ENCODE assay signal across 7 cellular contexts in the genomic region with DNA sequence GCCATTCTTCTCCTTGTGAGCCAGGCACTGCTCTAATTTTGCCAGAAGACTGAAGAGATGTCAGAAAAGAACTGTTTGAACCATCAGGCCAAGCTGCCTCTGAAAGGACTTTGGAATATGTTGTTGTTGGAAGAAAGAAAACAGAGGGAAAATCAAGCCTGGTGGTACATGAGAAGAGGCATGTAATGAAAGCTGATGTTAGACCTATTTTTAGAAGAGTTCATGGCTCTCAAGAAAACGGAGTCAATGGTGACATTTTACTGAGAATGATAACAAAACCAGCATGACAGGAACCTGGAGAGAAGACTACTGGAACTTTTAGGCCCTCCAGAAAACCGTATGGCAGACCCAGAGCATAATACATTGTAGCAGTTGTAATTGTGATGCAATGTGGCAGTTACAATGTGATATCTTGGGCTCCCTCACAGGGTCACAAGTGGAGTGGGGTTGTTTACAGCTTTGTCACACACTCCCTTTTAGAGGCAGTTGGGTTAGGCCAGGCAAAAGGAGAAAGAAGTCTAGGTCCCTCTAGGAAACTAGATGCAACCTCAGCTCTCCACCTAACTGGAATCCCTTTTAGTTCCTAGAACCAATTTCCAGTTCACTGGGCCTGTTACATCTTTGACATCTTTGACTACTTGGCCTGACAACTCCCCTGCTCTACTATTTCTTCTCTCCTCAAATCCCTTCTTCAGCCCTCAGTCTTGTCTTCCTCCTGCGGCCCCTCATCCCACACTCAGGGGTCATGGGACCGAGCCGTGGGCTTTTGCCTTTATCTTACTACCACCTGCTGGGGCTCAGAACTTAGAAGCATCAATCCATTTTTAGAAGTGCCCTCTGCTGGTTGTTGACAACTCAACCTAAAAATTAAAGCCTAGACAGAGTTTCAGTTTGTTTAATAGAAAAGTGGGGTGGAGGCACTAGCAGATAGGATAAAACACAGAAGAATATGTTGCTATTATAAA.
DNase-seq lines count a peak whose midpoint lies in the region; ATAC-seq, FAIRE-seq and TF ChIP-seq lines count a peak whose summit lies in the region.

No MANE protein-coding gene starts in this region.

- peak; percentile 81 for FAIRE-seq in endothelial cell of umbilical vein (lab: Jason Lieb, UNC)

- H3K9ac ChIP-seq in PC-3 (ENCODE audit: low read length): no peak overlapping the region
- H3K9ac ChIP-seq in endothelial cell of umbilical vein (replicated peaks; ENCODE audit: extremely low read depth, insufficient read depth, low read length): no peak overlapping the region

- peaks cover 34% of the 10 kb centered on the region for H3K4me1 ChIP-seq in PC-3 (ENCODE audit: insufficient read depth, low read length)
- no peaks in the 10 kb centered on the region for H3K4me1 ChIP-seq in endothelial cell of umbilical vein (ENCODE audit: control insufficient read depth, extremely low read depth, insufficient read depth, low read length)

- H3F3A ChIP-seq in PC-3 (ENCODE audit: low read length, unreplicated experiment): peaks cover 3% of the 10 kb centered on the region

- CTCF ChIA-PET in GM10248 (lab: Yijun Ruan, JAX): interaction anchor here (0.7 to 3.5 kb wide), 12 partner anchors 9 to 165 kb away, joined by 3 to 23 read pairs (median 4); no protein-coding TSS in a partner anchor
- CTCF ChIA-PET in PC-3 (lab: Charles Lee): no interaction called here
- CTCF ChIA-PET in endothelial cell of umbilical vein (lab: Charles Lee): interaction anchor here (0.7 to 3.9 kb wide), 10 partner anchors 14 to 677 kb away, joined by 3 to 36 read pairs (median 5); no protein-coding TSS in a partner anchor

- POLR2A ChIA-PET in GM10248 (lab: Yijun Ruan, JAX) (interaction anchor here (0.6 kb wide), 1 partner anchor 49 kb away, joined by 6 read pairs; no protein-coding TSS in a partner anchor), PC-3 (lab: Charles Lee; ENCODE audit: unreplicated experiment) (no interaction called here), endothelial cell of umbilical vein (lab: Charles Lee) (interaction anchor here (0.6 kb wide), 1 partner anchor 1094 kb away, joined by 4 read pairs; no protein-coding TSS in a partner anchor)

- H3K27me3 ChIP-seq in PC-3 (ENCODE audit: low read length) (no peaks in the 10 kb centered on the region), endothelial cell of umbilical vein (ENCODE audit: control insufficient read depth in 2 of 2, insufficient read depth in 2 of 2, low read length in 2 of 2) (no peaks in the 10 kb centered on the region)

- DNase-seq in GM10248 (ENCODE audit: extremely low spot score): peak; percentile 67
- DNase-seq in PC-3: peak; percentile 53
- DNase-seq in endothelial cell of umbilical vein (ENCODE audit: low read depth, low spot score): peak; percentile 56
- DNase-seq in stimulated activated effector memory CD8-positive, alpha-beta T cell treated with anti-CD3 and anti-CD28 coated beads, Interleukin-12 subunit alpha, Interleukin-12 subunit beta, amount 100 ng/mL, for 72 hours (ENCODE audit: low spot score in 2 of 2): no peak
- no peak for DNase-seq in occipital lobe (lab: John Stamatoyannopoulos, UW)

- no peak overlapping the region for H3K4me3 Mint-ChIP-seq in stimulated activated effector memory CD8-positive, alpha-beta T cell treated with anti-CD3 and anti-CD28 coated beads, Interleukin-12 subunit alpha, Interleukin-12 subunit beta, amount 100 ng/mL, for 72 hours

- H2AFZ ChIP-seq in PC-3 (ENCODE audit: low read length) (no peak overlapping the region), endothelial cell of umbilical vein (ENCODE audit: low read depth, low read length) (no peak overlapping the region)

- no peaks in the 10 kb centered on the region for H3K79me2 ChIP-seq in PC-3 (ENCODE audit: low read length)
- no peaks in the 10 kb centered on the region for H3K79me2 ChIP-seq in endothelial cell of umbilical vein (ENCODE audit: control insufficient read depth, insufficient read depth, low read length)

- H3K9me1 ChIP-seq in endothelial cell of umbilical vein (replicated peaks; ENCODE audit: control insufficient read depth, extremely low read depth, insufficient read depth, low read length): no peaks in the 10 kb centered on the region

- ATAC-seq in GM21737 (IDR thresholded peaks at IDR 0.05; ENCODE audit: unreplicated experiment): peak; percentile 58
- ATAC-seq in PC-3: peak; percentile 45; the same call in 1 of the 2 replicates
- ATAC-seq in stimulated activated effector memory CD8-positive, alpha-beta T cell treated with anti-CD3 and anti-CD28 coated beads, Interleukin-12 subunit alpha, Interleukin-12 subunit beta, amount 100 ng/mL, for 72 hours: peak; percentile 51
- ATAC-seq in HG03159 (IDR thresholded peaks at IDR 0.05; ENCODE audit: unreplicated experiment): no peak

- TF ChIP-seq CTCF in GM10248 (IDR thresholded peaks at IDR 0.05; ENCODE audit: control extremely low read depth, extremely low read depth, low read depth, missing control alignments) (peak; percentile 60), PC-3 (conservative IDR thresholded peaks at IDR 0.05; ENCODE audit: low read depth, low read length) (peak; percentile 74), endothelial cell of umbilical vein (IDR thresholded peaks at IDR 0.05; ENCODE audit: extremely low read depth in 1 of 2, insufficient read depth in 1 of 2, low read depth in 1 of 2, low read length in 2 of 2) (peak; percentile 19 to 41)

- BruUV-seq in PC-3 (replicated peaks; lab: Mats Ljungman, UMichigan) (no TSS peak), endothelial cell of umbilical vein (replicated peaks; lab: Mats Ljungman, UMichigan) (no TSS peak)

- peaks cover 14% of the 10 kb centered on the region for H3K4me1 Mint-ChIP-seq in stimulated activated effector memory CD8-positive, alpha-beta T cell treated with anti-CD3 and anti-CD28 coated beads, Interleukin-12 subunit alpha, Interleukin-12 subunit beta, amount 100 ng/mL, for 72 hours

- intact Hi-C loops in PC-3 (cut with micrococcal nuclease): loop anchor here (1.0 to 2.0 kb wide), 2 partner anchors 75 to 162 kb away; no protein-coding TSS in a partner anchor
- intact Hi-C loops in endothelial cell of umbilical vein (cut with micrococcal nuclease): loop anchor here (1.0 kb wide), 1 partner anchor 161 kb away; no protein-coding TSS in a partner anchor

- H3K4me3 ChIP-seq in PC-3 (ENCODE audit: low read length): no peak overlapping the region
- no peak overlapping the region for H3K4me3 ChIP-seq in endothelial cell of umbilical vein (replicated peaks in 1 of 3; ENCODE audit: insufficient read depth in 1 of 3, low read depth in 1 of 3, low read length in 3 of 3)

- H3K9me3 ChIP-seq in PC-3 (ENCODE audit: low read length) (no peaks in the 10 kb centered on the region), endothelial cell of umbilical vein (replicated peaks; ENCODE audit: control insufficient read depth, insufficient read depth, low read length) (no peaks in the 10 kb centered on the region)

- peak overlapping the region; percentile 99 for H3K27ac ChIP-seq in PC-3 (ENCODE audit: low read length)
- no peak overlapping the region for H3K27ac ChIP-seq in endothelial cell of umbilical vein (ENCODE audit: insufficient read depth, low read depth, low read length)

- dilution Hi-C loops in endothelial cell of umbilical vein (cut with MboI; ENCODE audit: extremely low pct_ligation_motif_present, low sequenced_read_pairs): no loop called here

- no peaks in the 10 kb centered on the region for H4K20me1 ChIP-seq in PC-3 (ENCODE audit: low read length)
- no peaks in the 10 kb centered on the region for H4K20me1 ChIP-seq in endothelial cell of umbilical vein (replicated peaks; ENCODE audit: control insufficient read depth, extremely low read depth, insufficient read depth, low read length)

- no peak overlapping the region for H3K4me2 ChIP-seq in PC-3 (ENCODE audit: low read length)
- H3K4me2 ChIP-seq in endothelial cell of umbilical vein (ENCODE audit: insufficient read depth, low read length): no peak overlapping the region

- H3K9me3 Mint-ChIP-seq in stimulated activated effector memory CD8-positive, alpha-beta T cell treated with anti-CD3 and anti-CD28 coated beads, Interleukin-12 subunit alpha, Interleukin-12 subunit beta, amount 100 ng/mL, for 72 hours: no peaks in the 10 kb centered on the region

- H3K36me3 ChIP-seq in PC-3 (ENCODE audit: low read depth, low read length) (no peaks in the 10 kb centered on the region), endothelial cell of umbilical vein (ENCODE audit: control insufficient read depth in 2 of 2, extremely low read depth in 1 of 2, insufficient read depth in 2 of 2, low read length in 2 of 2) (no peaks in the 10 kb centered on the region)

- H3K9me2 ChIP-seq in PC-3 (replicated peaks; ENCODE audit: low read length): no peaks in the 10 kb centered on the region

- no peak for TF ChIP-seq POLR2A in endothelial cell of umbilical vein (IDR thresholded peaks at IDR 0.05; ENCODE audit: low read depth, low read length)

- no peaks in the 10 kb centered on the region for H3K36me3 Mint-ChIP-seq in stimulated activated effector memory CD8-positive, alpha-beta T cell treated with anti-CD3 and anti-CD28 coated beads, Interleukin-12 subunit alpha, Interleukin-12 subunit beta, amount 100 ng/mL, for 72 hours

- H3K27ac Mint-ChIP-seq in stimulated activated effector memory CD8-positive, alpha-beta T cell treated with anti-CD3 and anti-CD28 coated beads, Interleukin-12 subunit alpha, Interleukin-12 subunit beta, amount 100 ng/mL, for 72 hours: no peak overlapping the region

TF ChIP-seq in endothelial cell of umbilical vein, 7 proteins besides CTCF, POLR2A, EP300 and RAD21:
- TF ChIP-seq JUN (IDR thresholded peaks at IDR 0.05; ENCODE audit: borderline replicate concordance, insufficient read depth, insufficient read length, low read depth): no peak

Comparison
In these comparisons a context has a peak if more than half of its experiments do, and no peak if none do; other contexts are left out.
1. DNase-seq: peak in GM10248 (single experiment), PC-3 (single experiment) and endothelial cell of umbilical vein (single experiment); none in stimulated activated effector memory CD8-positive, alpha-beta T cell treated with anti-CD3 and anti-CD28 coated beads, Interleukin-12 subunit alpha, Interleukin-12 subunit beta, amount 100 ng/mL, for 72 hours (0 of 2) and occipital lobe (single experiment).
2. Peak in every context shown above with its lines, with median percentiles within 50 percentile points of each other: CTCF ChIP-seq.